30 cellular contexts compared by ENCODE assay signal in genomic region chr5:62514510-62515119, GRCh38.
"Had no signal": no experiment of that assay in that cellular context is flagged by ENCODE, and none has a peak within 500 bp of the region (broad histone marks: within the 10 kb centered on the region; RNA-seq: fewer than 3 reads in every experiment).

No MANE protein-coding gene starts in this region.

- FAIRE-seq: islet of Langerhans, kidney, small intestine, urothelium cell line had no signal

- H2AFZ ChIP-seq: neural progenitor cell had no signal

- DNase-seq: hypothalamus; immature natural killer cell; kidney; left colon; left lung; lower lobe of right lung; mammary epithelial cell; mesenchymal stem cell; naive thymus-derived CD8-positive, alpha-beta T cell; occipital lobe; pancreas; posterior cingulate gyrus; retina; right cardiac atrium; sigmoid colon; small intestine; spleen; stimulated activated CD4-positive, alpha-beta T cell treated with anti-CD3 and anti-CD28 coated beads, Interleukin-4, amount 100 ng/mL, for 24 hours; stimulated activated naive CD4-positive, alpha-beta T cell; tibial artery; trophoblast cell; upper lobe of right lung had no signal

- H3K4me3 ChIP-seq: left lung, lower lobe of right lung, neural progenitor cell, pancreas, prostate gland, sigmoid colon, spleen, suprapubic skin, thoracic aorta, tibial artery, upper lobe of right lung had no signal

- H3K9me3 ChIP-seq: left lung, lower lobe of right lung, neutrophil, pancreas, prostate gland, sigmoid colon, spleen, suprapubic skin, thoracic aorta, tibial artery, upper lobe of right lung had no signal

- H3K4me2 ChIP-seq: neural progenitor cell had no signal

- H3K4me1 ChIP-seq: left lung, lower lobe of right lung, neural progenitor cell, pancreas, prostate gland, sigmoid colon, spleen, suprapubic skin, upper lobe of right lung had no signal

- H3K27ac ChIP-seq: left lung, lower lobe of right lung, neural progenitor cell, neutrophil, pancreas, prostate gland, sigmoid colon, spleen, suprapubic skin, thoracic aorta, tibial artery, upper lobe of right lung had no signal

- H3K27me3 ChIP-seq: left lung, neural progenitor cell, neutrophil, pancreas, sigmoid colon, spleen, suprapubic skin, tibial artery, upper lobe of right lung had no signal

- ATAC-seq: left colon; left lung; lower lobe of right lung; naive thymus-derived CD8-positive, alpha-beta T cell; pancreas; right cardiac atrium; stimulated activated effector memory CD8-positive, alpha-beta T cell treated with anti-CD3 and anti-CD28 coated beads, Interleukin-12 subunit alpha, Interleukin-12 subunit beta, amount 100 ng/mL, for 72 hours; upper lobe of right lung had no signal

- H3K9ac ChIP-seq: neural progenitor cell had no signal

- H3K36me3 ChIP-seq: neutrophil, pancreas, prostate gland, thoracic aorta had no signal
